17 cellular contexts compared by ENCODE assay signal in genomic region chr10:74919671-74920070, GRCh38.
DNase-seq lines count a peak whose midpoint lies in the region; ATAC-seq, FAIRE-seq and TF ChIP-seq lines count a peak whose summit lies in the region.
"Had no signal": no experiment of that assay in that cellular context is flagged by ENCODE, and none has a peak within 500 bp of the region (broad histone marks: within the 10 kb centered on the region; RNA-seq: fewer than 3 reads in every experiment).

No MANE protein-coding gene starts in this region.

- H3K36me3 ChIP-seq in HepG2 (replicated peaks in 1 of 2; ENCODE audit: control insufficient read depth in 1 of 2, insufficient read depth in 2 of 2, low read length in 2 of 2) (no peaks in the 10 kb centered on the region), right lobe of liver (no peaks in the 10 kb centered on the region), GM12878 (ENCODE audit: control insufficient read depth in 2 of 2, insufficient read depth in 2 of 2, low read length in 1 of 2) (no peaks in the 10 kb centered on the region), HAP-1 (replicated peaks) (no peaks in the 10 kb centered on the region)

- RAD21 ChIA-PET in GM12878 (lab: Charles Lee; ENCODE audit: unreplicated experiment), result no interaction called here

- in situ Hi-C loops in HepG2 (cut with HindIII; ENCODE audit: extremely low pct_ligation_motif_present, low pct_unique_long_range_greater_than_20kb) (no loop called here), GM12878 (cut with MboI) (no loop called here), HAP-1 (cut with MboI; ENCODE audit: low sequenced_read_pairs) (no loop called here)

- H3K9me3 Mint-ChIP-seq in HFFc6 (peaks cover 7% of the 10 kb centered on the region), immature natural killer cell (peaks cover 2 to 8% (median 5%) of the 10 kb centered on the region in 6 donors)

- no peaks in the 10 kb centered on the region for H3K9me3 ChIP-seq in HepG2 (ENCODE audit: low read length)
- H3K9me3 ChIP-seq in right lobe of liver, result no peaks in the 10 kb centered on the region
- peaks cover 7% of the 10 kb centered on the region for H3K9me3 ChIP-seq in GM12878 (replicated peaks; ENCODE audit: control insufficient read depth, insufficient read depth, low read length)
- no peaks in the 10 kb centered on the region for H3K9me3 ChIP-seq in HAP-1

- no peak overlapping the region for H2AFZ ChIP-seq in HepG2 (ENCODE audit: low read length)
- no peak overlapping the region for H2AFZ ChIP-seq in GM12878 (ENCODE audit: control insufficient read depth, low read depth, low read length)
- H2AFZ ChIP-seq: GM23338 had no signal

- H3K4me1 ChIP-seq in HepG2 (ENCODE audit: insufficient read depth, low read length) (peaks cover 13% of the 10 kb centered on the region), right lobe of liver (peaks cover 0 to 21% (median 9%) of the 10 kb centered on the region in 4 donors), GM12878 (ENCODE audit: control insufficient read depth, insufficient read depth, low read length) (no peaks in the 10 kb centered on the region), HAP-1 (no peaks in the 10 kb centered on the region)

- H3K79me2 ChIP-seq in HepG2 (ENCODE audit: insufficient read depth, low read length) (no peaks in the 10 kb centered on the region), GM12878 (ENCODE audit: control insufficient read depth, insufficient read depth, low read length) (peaks cover 14% of the 10 kb centered on the region)

- no peak overlapping the region for H3K9ac ChIP-seq in HepG2 (ENCODE audit: insufficient read depth, low read depth, low read length)
- no peak overlapping the region for H3K9ac ChIP-seq in GM12878 (ENCODE audit: control insufficient read depth, insufficient read depth, low read length)

- H3K27ac Mint-ChIP-seq in HFFc6 (no peak overlapping the region), immature natural killer cell (peak overlapping the region in 4 of 6 donors; percentile 15 to 82 (median 62))
- H3K27ac Mint-ChIP-seq: GM23338, H9 had no signal

- H3K4me2 ChIP-seq in HepG2 (ENCODE audit: low read depth, low read length), result no peak overlapping the region
- H3K4me2 ChIP-seq in GM12878 (ENCODE audit: control insufficient read depth, insufficient read depth), result no peak overlapping the region
- H3K4me2 ChIP-seq: GM23338 had no signal

- H3K4me3 Mint-ChIP-seq in HFFc6, result 0 out of 2 replicates have a peak overlapping the region, but pooled peaks have one; percentile 22
- peak overlapping the region in 3 of 5 donors; percentile 7 to 9 (median 8) for H3K4me3 Mint-ChIP-seq in immature natural killer cell
- H3K4me3 Mint-ChIP-seq: GM23338, H9 had no signal

- no peak overlapping the region for H3K4me3 ChIP-seq in HepG2 (replicated peaks in 1 of 3; ENCODE audit: insufficient read depth in 1 of 3, low read depth in 2 of 3, low read length in 3 of 3)
- H3K4me3 ChIP-seq in right lobe of liver, result no peak overlapping the region
- H3K4me3 ChIP-seq in GM12878, result no peak overlapping the region
- no peak overlapping the region for H3K4me3 ChIP-seq in HAP-1
- H3K4me3 ChIP-seq: GM23338 had no signal

- H4K20me1 ChIP-seq in HepG2 (ENCODE audit: insufficient read depth, low read length) (peaks cover 3% of the 10 kb centered on the region; the same call in 1 of the 2 replicates), GM12878 (ENCODE audit: control insufficient read depth, insufficient read depth) (no peaks in the 10 kb centered on the region)

- TF ChIP-seq RAD21 in HepG2 (CRISPR knock-in tag; IDR thresholded peaks at IDR 0.05) (no peak), GM12878 (IDR thresholded peaks at IDR 0.05; ENCODE audit: insufficient read depth, low read depth, low read length) (no peak)

- DNase-seq in HepG2 (ENCODE audit: low spot score) (no peak), right lobe of liver (no peak), HFFc6 (no peak), GM12878 (ENCODE audit: low read depth, low spot score) (no peak), immature natural killer cell (no peak), HAP-1 (ENCODE audit: low spot score in 2 of 2) (no peak), SW480 (ENCODE audit: low spot score) (no peak)
- DNase-seq: C1 segment of cervical spinal cord; Calu3; CD4-positive, alpha-beta memory T cell; COR-L47; DMS53; DMS79 treated with DMSO at 0.1 percent for 48 hours; GF-D8; H9 had no signal

- peaks cover 4% of the 10 kb centered on the region; the same call in 1 of the 2 replicates for H3K27me3 Mint-ChIP-seq in HFFc6 (ENCODE audit: insufficient read depth)
- H3K27me3 Mint-ChIP-seq in immature natural killer cell (ENCODE audit: low read depth in 3 of 3), result peaks cover 1 to 2% (median 2%) of the 10 kb centered on the region in 3 donors
- H3K27me3 Mint-ChIP-seq: CD4-positive, alpha-beta memory T cell had no signal

- CTCF ChIA-PET in HepG2 (lab: Yijun Ruan, JAX; ENCODE audit: low intra/inter-chr PET ratio, low total read pairs), result no interaction called here
- CTCF ChIA-PET in GM12878 (lab: Yijun Ruan, JAX), result interaction anchor here (2.7 kb wide), 1 partner anchor 15 kb away, joined by 9 read pairs; no protein-coding TSS in a partner anchor

- TF ChIP-seq POLR2A in HepG2 (IDR thresholded peaks at IDR 0.05; ENCODE audit: insufficient read depth in 1 of 2, low read depth in 2 of 2, low read length in 2 of 2) (no peak), right lobe of liver (IDR thresholded peaks at IDR 0.05) (no peak), GM12878 (IDR thresholded peaks at IDR 0.05; ENCODE audit: low read depth, low read length) (no peak)

- SMC1A ChIA-PET in GM12878 (lab: Charles Lee; ENCODE audit: uncharacterized antibody, unreplicated experiment), result interaction anchor here (1.3 kb wide), 1 partner anchor 38 kb away, joined by 3 read pairs; no protein-coding TSS in a partner anchor

- intact Hi-C loops in HepG2 (cut with micrococcal nuclease; ENCODE audit: unreplicated experiment), result no loop called here
- intact Hi-C loops in right lobe of liver (cut with DNase I), result no loop called here
- intact Hi-C loops in GM12878 (cut with micrococcal nuclease; ENCODE audit: unreplicated experiment), result no loop called here

- TF ChIP-seq CTCF in HepG2 (CRISPR knock-in tag; IDR thresholded peaks at IDR 0.05), result no peak
- TF ChIP-seq CTCF in right lobe of liver (IDR thresholded peaks at IDR 0.05), result no peak
- TF ChIP-seq CTCF in HFFc6 (IDR thresholded peaks at IDR 0.05), result no peak
- no peak for TF ChIP-seq CTCF in GM12878 (IDR thresholded peaks at IDR 0.05 in 2 of 3, conservative IDR thresholded peaks at IDR 0.05 in 1 of 3; ENCODE audit: control insufficient read depth in 2 of 3, extremely low read depth in 1 of 3, insufficient read depth in 1 of 3, low read depth in 3 of 3, low read length in 3 of 3)

- H3K36me3 Mint-ChIP-seq in HFFc6 (ENCODE audit: low read depth), result peaks cover 15% of the 10 kb centered on the region
- peaks cover 10 to 19% (median 11%) of the 10 kb centered on the region in 3 donors for H3K36me3 Mint-ChIP-seq in immature natural killer cell

- ATAC-seq in HepG2 (no peak), right lobe of liver (no peak), GM12878 (no peak), GM21526 (IDR thresholded peaks at IDR 0.05; ENCODE audit: low FRiP score, unreplicated experiment) (no peak)
- ATAC-seq: GM23338 had no signal

- POLR2A ChIA-PET in HepG2 (lab: Yijun Ruan, JAX), result no interaction called here
- POLR2A ChIA-PET in GM12878 (lab: Charles Lee), result no interaction called here

- FAIRE-seq in HepG2 (lab: Jason Lieb, UNC), result no peak
- no peak for FAIRE-seq in GM12878 (lab: Jason Lieb, UNC)

- TF ChIP-seq EP300 in HepG2 (IDR thresholded peaks at IDR 0.05; ENCODE audit: low read depth in 2 of 2, low read length in 2 of 2) (no peak), HepG2 (CRISPR knock-in tag; IDR thresholded peaks at IDR 0.05; ENCODE audit: borderline replicate concordance) (no peak), GM12878 (IDR thresholded peaks at IDR 0.05; ENCODE audit: borderline replicate concordance in 1 of 2, control insufficient read depth in 1 of 2, low read depth in 2 of 2, low read length in 2 of 2) (no peak)

- BruUV-seq in HepG2 (replicated peaks; lab: Mats Ljungman, UMichigan), result no TSS peak
- no TSS peak for BruUV-seq in GM12878 (replicated peaks; lab: Mats Ljungman, UMichigan)

- H3K27me3 ChIP-seq in HepG2 (ENCODE audit: control insufficient read depth in 1 of 2, insufficient read depth in 2 of 2, low read length in 2 of 2) (no peaks in the 10 kb centered on the region), right lobe of liver (no peaks in the 10 kb centered on the region), GM12878 (replicated peaks in 1 of 2; ENCODE audit: control insufficient read depth in 2 of 2, insufficient read depth in 2 of 2, low read length in 1 of 2) (no peaks in the 10 kb centered on the region), HAP-1 (ENCODE audit: low read depth) (no peaks in the 10 kb centered on the region)

- H3K4me1 Mint-ChIP-seq in HFFc6 (ENCODE audit: low read depth), result peaks cover 72% of the 10 kb centered on the region
- H3K4me1 Mint-ChIP-seq in immature natural killer cell, result peaks cover 54 to 71% of the 10 kb centered on the region in 2 donors

- H3K27ac ChIP-seq in HepG2 (ENCODE audit: extremely low read length, insufficient read depth, low read length) (no peak overlapping the region), right lobe of liver (no peak overlapping the region), GM12878 (ENCODE audit: control insufficient read depth, insufficient read depth) (no peak overlapping the region)

TF ChIP-seq in HepG2, 621 proteins besides CTCF, POLR2A, EP300 and RAD21:
- TF ChIP-seq SMAD3 (CRISPR knock-in tag; IDR thresholded peaks at IDR 0.05) (no peak), ZFP82 (CRISPR knock-in tag; IDR thresholded peaks at IDR 0.05; ENCODE audit: borderline replicate concordance) (peak; percentile 49; the same call in 1 of the 2 replicates)

TF ChIP-seq in GM12878, 131 proteins besides CTCF, POLR2A, EP300 and RAD21 (continues in another document):
- TF ChIP-seq CBX3 (IDR thresholded peaks at IDR 0.05; ENCODE audit: borderline replicate concordance, low read depth) (0 out of 2 replicates have a peak, but pooled peaks have one; percentile 48), MAX (IDR thresholded peaks at IDR 0.05; ENCODE audit: low read depth, low read length) (no peak), ZZZ3 (IDR thresholded peaks at IDR 0.05; ENCODE audit: control insufficient read depth, insufficient read length, low read depth) (no peak), ZNF217 (IDR thresholded peaks at IDR 0.05) (no peak), FOXM1 (IDR thresholded peaks at IDR 0.05; ENCODE audit: low read depth, low read length) (no peak), KLF5 (IDR thresholded peaks at IDR 0.05; ENCODE audit: partially characterized antibody) (peak; percentile 29)
